In the genomic region with DNA sequence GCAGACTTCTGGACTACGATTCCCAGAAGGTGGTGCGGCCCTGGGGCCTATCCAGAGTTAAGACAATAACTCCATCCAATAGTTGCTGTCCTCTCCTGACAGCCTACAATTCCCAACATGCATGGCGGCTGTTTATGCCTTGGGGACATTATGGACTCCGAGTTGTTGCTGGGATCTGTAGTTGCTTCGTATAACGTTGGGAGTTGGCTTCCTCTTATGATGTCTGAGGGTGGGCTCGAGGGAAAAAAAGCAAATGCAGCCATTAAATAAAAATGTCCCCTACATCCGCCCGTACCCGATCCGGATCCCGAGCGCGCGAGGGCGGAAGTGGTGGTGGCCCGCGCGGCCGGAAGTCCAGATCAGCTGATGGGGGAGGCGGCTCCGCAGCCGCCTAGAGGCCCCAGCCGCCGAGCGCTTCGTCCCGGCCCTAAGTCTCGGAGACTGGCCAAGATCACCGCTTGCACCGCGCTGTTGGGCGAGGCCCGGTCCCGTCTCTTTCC, we compare ENCODE assay signal across 8 cellular contexts. TPM values are rescaled to one million over a fixed set of nuclear protein-coding genes. Genes with fewer than 3 reads are reported as not detected.
DNase-seq lines count a peak whose midpoint lies in the region; ATAC-seq and TF ChIP-seq lines count a peak whose summit lies in the region.

A gene with protein sequence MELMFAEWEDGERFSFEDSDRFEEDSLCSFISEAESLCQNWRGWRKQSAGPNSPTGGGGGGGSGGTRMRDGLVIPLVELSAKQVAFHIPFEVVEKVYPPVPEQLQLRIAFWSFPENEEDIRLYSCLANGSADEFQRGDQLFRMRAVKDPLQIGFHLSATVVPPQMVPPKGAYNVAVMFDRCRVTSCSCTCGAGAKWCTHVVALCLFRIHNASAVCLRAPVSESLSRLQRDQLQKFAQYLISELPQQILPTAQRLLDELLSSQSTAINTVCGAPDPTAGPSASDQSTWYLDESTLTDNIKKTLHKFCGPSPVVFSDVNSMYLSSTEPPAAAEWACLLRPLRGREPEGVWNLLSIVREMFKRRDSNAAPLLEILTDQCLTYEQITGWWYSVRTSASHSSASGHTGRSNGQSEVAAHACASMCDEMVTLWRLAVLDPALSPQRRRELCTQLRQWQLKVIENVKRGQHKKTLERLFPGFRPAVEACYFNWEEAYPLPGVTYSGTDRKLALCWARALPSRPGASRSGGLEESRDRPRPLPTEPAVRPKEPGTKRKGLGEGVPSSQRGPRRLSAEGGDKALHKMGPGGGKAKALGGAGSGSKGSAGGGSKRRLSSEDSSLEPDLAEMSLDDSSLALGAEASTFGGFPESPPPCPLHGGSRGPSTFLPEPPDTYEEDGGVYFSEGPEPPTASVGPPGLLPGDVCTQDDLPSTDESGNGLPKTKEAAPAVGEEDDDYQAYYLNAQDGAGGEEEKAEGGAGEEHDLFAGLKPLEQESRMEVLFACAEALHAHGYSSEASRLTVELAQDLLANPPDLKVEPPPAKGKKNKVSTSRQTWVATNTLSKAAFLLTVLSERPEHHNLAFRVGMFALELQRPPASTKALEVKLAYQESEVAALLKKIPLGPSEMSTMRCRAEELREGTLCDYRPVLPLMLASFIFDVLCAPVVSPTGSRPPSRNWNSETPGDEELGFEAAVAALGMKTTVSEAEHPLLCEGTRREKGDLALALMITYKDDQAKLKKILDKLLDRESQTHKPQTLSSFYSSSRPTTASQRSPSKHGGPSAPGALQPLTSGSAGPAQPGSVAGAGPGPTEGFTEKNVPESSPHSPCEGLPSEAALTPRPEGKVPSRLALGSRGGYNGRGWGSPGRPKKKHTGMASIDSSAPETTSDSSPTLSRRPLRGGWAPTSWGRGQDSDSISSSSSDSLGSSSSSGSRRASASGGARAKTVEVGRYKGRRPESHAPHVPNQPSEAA (N-terminal part only) (plus strand): TSS at position 386 of the 500 bp plus-strand sequence. CDS start 273 bp downstream, outside the sequence.

- H3K4me1 Mint-ChIP-seq in activated naive CD8-positive, alpha-beta T cell (ENCODE audit: low read depth), result peaks cover 51% of the 10 kb centered on the region

- ATAC-seq in HG02623 (IDR thresholded peaks at IDR 0.05; ENCODE audit: unreplicated experiment), result peak; percentile 74

- peaks cover 2% of the 10 kb centered on the region for H3K36me3 Mint-ChIP-seq in activated naive CD8-positive, alpha-beta T cell

- H3K4me3 Mint-ChIP-seq in activated naive CD8-positive, alpha-beta T cell, result peak within 1 kb of the TSS; percentile 93

- no peak for TF ChIP-seq CTCF in GM10248 (IDR thresholded peaks at IDR 0.05; ENCODE audit: control extremely low read depth, extremely low read depth, low read depth, missing control alignments)

- CTCF ChIA-PET in GM10248 (lab: Yijun Ruan, JAX), result interaction anchor here (0.7 to 3.0 kb wide), 5 partner anchors 11 to 94 kb away, joined by 3 to 12 read pairs (median 5); no protein-coding TSS in a partner anchor

- H3K27ac ChIP-seq in temporal lobe (ENCODE audit: low read depth, low read length), result peak within 1 kb of the TSS; percentile 59

- no peaks in the 10 kb centered on the region for H3K27me3 Mint-ChIP-seq in activated naive CD8-positive, alpha-beta T cell

- POLR2A ChIA-PET in GM10248 (lab: Yijun Ruan, JAX), result interaction anchor here (1.1 kb wide), 1 partner anchor 12 kb away, joined by 3 read pairs; no protein-coding TSS in a partner anchor

- peak within 1 kb of the TSS; percentile 95 for H3K27ac Mint-ChIP-seq in activated naive CD8-positive, alpha-beta T cell

- no peaks in the 10 kb centered on the region for H3K9me3 Mint-ChIP-seq in activated naive CD8-positive, alpha-beta T cell (ENCODE audit: low read depth)

- DNase-seq in GM10248 (ENCODE audit: extremely low spot score), result peak; percentile 91
- DNase-seq in NCI-H1105 (lab: John Stamatoyannopoulos, UW), result peak; percentile 69
- DNase-seq in SKM-1 treated with dmso at 0.1 percent for 144 hours (lab: John Stamatoyannopoulos, UW; ENCODE audit: unreplicated experiment), result peak; percentile 89
- DNase-seq in glomerular endothelial cell (ENCODE audit: extremely low read depth, low read depth, low spot score), result peak; percentile 79
- peak; percentile 89 for DNase-seq in occipital lobe (lab: John Stamatoyannopoulos, UW)

RNA-seq across cellular contexts. Expression of the gene that starts here (rescaled TPM):
- total RNA-seq in glomerular endothelial cell (83.3 and 123 TPM in 2 replicates), occipital lobe (30.7 TPM), temporal lobe (24.8 TPM)

Comparison
In these comparisons a context has a peak if more than half of its experiments do, and no peak if none do; other contexts are left out.
1. Peak in every context shown above with its lines: DNase-seq, ATAC-seq and H3K27ac ChIP-seq.